34 cellular contexts compared by ENCODE assay signal in genomic region chr11:70187771-70188170, GRCh38.
"Had no signal": no experiment of that assay in that cellular context is flagged by ENCODE, and none has a peak within 500 bp of the region (broad histone marks: within the 10 kb centered on the region; RNA-seq: fewer than 3 reads in every experiment).

No MANE protein-coding gene starts in this region.

- H3K36me3 ChIP-seq: MG63 had no signal

- H3K4me3 ChIP-seq: MG63 had no signal

- H3K4me2 ChIP-seq: KMS-11 had no signal

- DNase-seq: Karpas-422, Kasumi-1, KG1, MG63, MM.1S, MV-4-11, NCI-H1048, NCI-H1092, NCI-H1092 treated with DMSO at 0.1 percent for 48 hours, NCI-H1105, NCI-H1105 treated with DMSO at 0.1 percent for 48 hours, NCI-H1417, NCI-H1417 treated with DMSO at 0.1 percent for 48 hours, NCI-H1436, NCI-H1436 treated with DMSO at 0.1 percent for 48 hours, NCI-H146, NCI-H1694, NCI-H1694 treated with DMSO at 0.1 percent for 48 hours, NCI-H187, NCI-H187 treated with DMSO at 0.1 percent for 48 hours, NCI-H1930, NCI-H2029, NCI-H2029 treated with DMSO at 0.1 percent for 48 hours, NCI-H2081, NCI-H2081 treated with DMSO at 0.1 percent for 48 hours, NCI-H2107, NCI-H2171, NCI-H2171 treated with DMSO at 0.1 percent for 48 hours, NCI-H2227 treated with DMSO at 0.1 percent for 48 hours, NCI-H226, NCI-H345, NCI-H446, NCI-H446 treated with DMSO at 0.1 percent for 48 hours had no signal

- H3K27ac ChIP-seq: KMS-11 had no signal

- H3K27me3 ChIP-seq: MG63 had no signal

- H3K9ac ChIP-seq: KMS-11 had no signal

- H3K9me3 ChIP-seq: MG63 had no signal
